In the genomic region with DNA sequence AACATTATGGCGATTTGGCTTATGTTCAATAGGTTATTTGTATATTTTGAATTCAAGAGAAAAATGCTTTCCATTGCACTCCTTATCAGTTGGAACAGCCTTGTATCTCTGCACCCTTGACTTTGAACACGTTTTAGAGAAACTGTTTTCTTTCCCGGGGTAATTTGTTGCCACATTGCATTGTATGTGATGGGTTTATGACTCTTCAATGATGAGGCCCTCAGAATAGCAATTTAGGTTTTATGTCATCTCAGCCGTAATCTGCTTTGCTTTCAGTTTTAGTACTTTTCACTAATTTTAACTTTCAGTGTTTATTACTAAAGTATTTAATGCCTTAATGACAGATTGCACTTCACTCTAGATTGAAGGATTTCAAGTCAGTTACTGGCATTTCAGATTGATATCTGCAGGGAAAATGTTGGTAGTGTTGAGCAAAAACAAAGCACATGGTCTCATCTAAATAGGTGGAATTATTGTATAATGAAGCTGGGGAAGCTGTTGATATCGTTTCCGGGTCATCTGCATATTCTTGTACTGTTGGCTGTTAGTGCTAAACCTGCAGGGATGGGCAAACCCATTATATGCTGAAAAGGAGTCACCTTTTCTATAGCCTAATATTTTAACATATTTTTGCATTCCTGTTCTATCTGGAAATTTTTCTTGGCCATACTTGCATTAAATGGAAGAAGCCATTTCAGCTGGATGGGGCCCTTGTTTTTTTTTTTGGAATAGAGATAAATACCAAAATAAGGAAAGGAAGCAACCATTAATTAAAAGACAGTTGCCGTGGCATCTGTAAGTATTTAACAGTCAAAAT, we compare ENCODE assay signal across 1 cellular context.
TF ChIP-seq lines count a peak whose summit lies in the region.

No MANE protein-coding gene starts in this region.

TF ChIP-seq in GM12878, 131 proteins besides CTCF, POLR2A, EP300 and RAD21:
- TF ChIP-seq RBBP5 (conservative IDR thresholded peaks at IDR 0.05): no peak
- TF ChIP-seq GABPA (IDR thresholded peaks at IDR 0.05; ENCODE audit: low read depth): peak; percentile 85
- TF ChIP-seq, protein P1, sequence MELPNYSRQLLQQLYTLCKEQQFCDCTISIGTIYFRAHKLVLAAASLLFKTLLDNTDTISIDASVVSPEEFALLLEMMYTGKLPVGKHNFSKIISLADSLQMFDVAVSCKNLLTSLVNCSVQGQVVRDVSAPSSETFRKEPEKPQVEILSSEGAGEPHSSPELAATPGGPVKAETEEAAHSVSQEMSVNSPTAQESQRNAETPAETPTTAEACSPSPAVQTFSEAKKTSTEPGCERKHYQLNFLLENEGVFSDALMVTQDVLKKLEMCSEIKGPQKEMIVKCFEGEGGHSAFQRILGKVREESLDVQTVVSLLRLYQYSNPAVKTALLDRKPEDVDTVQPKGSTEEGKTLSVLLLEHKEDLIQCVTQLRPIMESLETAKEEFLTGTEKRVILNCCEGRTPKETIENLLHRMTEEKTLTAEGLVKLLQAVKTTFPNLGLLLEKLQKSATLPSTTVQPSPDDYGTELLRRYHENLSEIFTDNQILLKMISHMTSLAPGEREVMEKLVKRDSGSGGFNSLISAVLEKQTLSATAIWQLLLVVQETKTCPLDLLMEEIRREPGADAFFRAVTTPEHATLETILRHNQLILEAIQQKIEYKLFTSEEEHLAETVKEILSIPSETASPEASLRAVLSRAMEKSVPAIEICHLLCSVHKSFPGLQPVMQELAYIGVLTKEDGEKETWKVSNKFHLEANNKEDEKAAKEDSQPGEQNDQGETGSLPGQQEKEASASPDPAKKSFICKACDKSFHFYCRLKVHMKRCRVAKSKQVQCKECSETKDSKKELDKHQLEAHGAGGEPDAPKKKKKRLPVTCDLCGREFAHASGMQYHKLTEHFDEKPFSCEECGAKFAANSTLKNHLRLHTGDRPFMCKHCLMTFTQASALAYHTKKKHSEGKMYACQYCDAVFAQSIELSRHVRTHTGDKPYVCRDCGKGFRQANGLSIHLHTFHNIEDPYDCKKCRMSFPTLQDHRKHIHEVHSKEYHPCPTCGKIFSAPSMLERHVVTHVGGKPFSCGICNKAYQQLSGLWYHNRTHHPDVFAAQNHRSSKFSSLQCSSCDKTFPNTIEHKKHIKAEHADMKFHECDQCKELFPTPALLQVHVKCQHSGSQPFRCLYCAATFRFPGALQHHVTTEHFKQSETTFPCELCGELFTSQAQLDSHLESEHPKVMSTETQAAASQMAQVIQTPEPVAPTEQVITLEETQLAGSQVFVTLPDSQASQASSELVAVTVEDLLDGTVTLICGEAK (IDR thresholded peaks at IDR 0.05; ENCODE audit: borderline replicate concordance): peak; percentile 78; the same call in 1 of the 2 replicates
- peak; percentile 94 for TF ChIP-seq NR2C1 (IDR thresholded peaks at IDR 0.05)
- TF ChIP-seq SUZ12 (IDR thresholded peaks at IDR 0.05; ENCODE audit: unreplicated experiment): no peak
- no peak for TF ChIP-seq CEBPB (IDR thresholded peaks at IDR 0.05; ENCODE audit: borderline replicate concordance in 1 of 2, low read depth in 2 of 2, low read length in 2 of 2)
- TF ChIP-seq ZNF274 (IDR thresholded peaks at IDR 0.05; ENCODE audit: insufficient read depth, insufficient read length): no peak
- peak; percentile 47; the same call in 1 of the 2 replicates for TF ChIP-seq CREB1 (IDR thresholded peaks at IDR 0.05; ENCODE audit: low read depth)
- peak; percentile 94 for TF ChIP-seq MXI1 (IDR thresholded peaks at IDR 0.05; ENCODE audit: low read depth, low read length)
- TF ChIP-seq, protein P2, sequence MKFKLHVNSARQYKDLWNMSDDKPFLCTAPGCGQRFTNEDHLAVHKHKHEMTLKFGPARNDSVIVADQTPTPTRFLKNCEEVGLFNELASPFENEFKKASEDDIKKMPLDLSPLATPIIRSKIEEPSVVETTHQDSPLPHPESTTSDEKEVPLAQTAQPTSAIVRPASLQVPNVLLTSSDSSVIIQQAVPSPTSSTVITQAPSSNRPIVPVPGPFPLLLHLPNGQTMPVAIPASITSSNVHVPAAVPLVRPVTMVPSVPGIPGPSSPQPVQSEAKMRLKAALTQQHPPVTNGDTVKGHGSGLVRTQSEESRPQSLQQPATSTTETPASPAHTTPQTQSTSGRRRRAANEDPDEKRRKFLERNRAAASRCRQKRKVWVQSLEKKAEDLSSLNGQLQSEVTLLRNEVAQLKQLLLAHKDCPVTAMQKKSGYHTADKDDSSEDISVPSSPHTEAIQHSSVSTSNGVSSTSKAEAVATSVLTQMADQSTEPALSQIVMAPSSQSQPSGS (IDR thresholded peaks at IDR 0.05; ENCODE audit: low read length): 0 out of 2 replicates have a peak, but pooled peaks have one; percentile 28
- no peak for TF ChIP-seq CREM (IDR thresholded peaks at IDR 0.05; ENCODE audit: low read depth)
- TF ChIP-seq POU2F2 (IDR thresholded peaks at IDR 0.05; ENCODE audit: borderline replicate concordance, low read depth, low read length): peak; percentile 65; the same call in 1 of the 3 replicates
- TF ChIP-seq, protein P3, sequence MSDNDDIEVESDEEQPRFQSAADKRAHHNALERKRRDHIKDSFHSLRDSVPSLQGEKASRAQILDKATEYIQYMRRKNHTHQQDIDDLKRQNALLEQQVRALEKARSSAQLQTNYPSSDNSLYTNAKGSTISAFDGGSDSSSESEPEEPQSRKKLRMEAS (IDR thresholded peaks at IDR 0.05; ENCODE audit: low read depth, low read length): no peak
TF ChIP-seq in GM12878: peak in this region for 7.
